Comparison of ENCODE assay signal across 8 cellular contexts in the genomic region with DNA sequence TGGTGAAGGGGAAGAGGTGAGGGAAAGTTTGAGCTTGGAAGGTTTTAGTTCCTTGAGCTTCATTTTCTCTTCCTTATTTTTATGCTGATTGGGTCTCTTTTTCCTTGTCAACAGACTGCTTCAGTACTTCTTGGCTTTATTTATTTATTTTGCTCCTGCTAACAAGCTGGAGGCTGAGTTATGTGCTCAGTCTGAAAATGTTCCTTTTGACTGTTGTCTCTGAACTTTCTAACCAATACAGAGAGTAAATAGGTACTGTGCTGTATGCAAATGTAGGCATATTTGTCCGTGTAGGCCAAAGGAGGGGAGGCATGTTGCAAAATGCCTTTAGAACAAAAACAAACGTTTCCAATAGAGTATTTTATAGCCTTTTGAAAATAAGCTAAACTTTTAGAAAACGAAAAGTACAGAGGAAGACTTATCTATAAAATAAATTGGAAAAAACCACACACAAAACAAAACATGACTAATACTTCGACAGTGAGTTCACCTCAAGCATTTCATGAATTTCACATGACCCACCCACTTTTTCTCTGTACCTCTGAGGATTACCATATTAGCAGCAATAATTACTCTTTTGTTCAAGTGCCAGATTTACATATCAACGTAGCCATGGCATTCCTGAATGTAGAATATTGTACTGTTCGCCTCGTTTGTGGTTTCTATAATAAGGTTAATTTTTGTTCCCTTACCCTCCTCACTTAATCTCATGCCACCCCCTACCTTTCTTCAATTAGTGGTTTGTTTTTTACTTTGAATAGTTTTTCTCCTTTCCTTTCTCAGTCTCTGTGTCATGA. TPM values are rescaled to one million over a fixed set of nuclear protein-coding genes. Genes with fewer than 3 reads are reported as not detected.
DNase-seq lines count a peak whose midpoint lies in the region; ATAC-seq and TF ChIP-seq lines count a peak whose summit lies in the region.

No MANE protein-coding gene starts in this region.

- H3K9me3 Mint-ChIP-seq in CD4-positive, alpha-beta T cell = no peaks in the 10 kb centered on the region
- peaks cover 2% of the 10 kb centered on the region for H3K9me3 Mint-ChIP-seq in glutamatergic neuron (ENCODE audit: unreplicated experiment)
- H3K9me3 Mint-ChIP-seq in osteocyte (ENCODE audit: unreplicated experiment) = no peaks in the 10 kb centered on the region

- no peaks in the 10 kb centered on the region for H3K9me3 ChIP-seq in CD4-positive, alpha-beta T cell (ENCODE audit: control insufficient read depth, low read length)
- H3K9me3 ChIP-seq in OCI-LY3 (ENCODE audit: insufficient read depth, low read length) (no peaks in the 10 kb centered on the region), left ventricle myocardium inferior (replicated peaks) (no peaks in the 10 kb centered on the region)

- H3K36me3 Mint-ChIP-seq in CD4-positive, alpha-beta T cell (ENCODE audit: low read depth) = peaks cover 8% of the 10 kb centered on the region
- H3K36me3 Mint-ChIP-seq in glutamatergic neuron (ENCODE audit: unreplicated experiment) (no peaks in the 10 kb centered on the region), osteocyte (ENCODE audit: unreplicated experiment) (no peaks in the 10 kb centered on the region)

- POLR2A ChIA-PET in CD4-positive, alpha-beta T cell (lab: Charles Lee) = interaction anchor here (0.6 to 0.9 kb wide), 4 partner anchors 39 to 165 kb away, joined by 3 to 4 read pairs (median 3); no protein-coding TSS in a partner anchor

- H3K27ac Mint-ChIP-seq in CD4-positive, alpha-beta T cell = peak overlapping the region; percentile 19
- H3K27ac Mint-ChIP-seq in glutamatergic neuron (ENCODE audit: unreplicated experiment) (no peak overlapping the region), osteocyte (ENCODE audit: unreplicated experiment) (no peak overlapping the region)

- H3K4me2 ChIP-seq in OCI-LY3 (ENCODE audit: low read length) = peak overlapping the region; percentile 81

- H3K36me3 ChIP-seq in OCI-LY3 (replicated peaks; ENCODE audit: low read depth, low read length) (no peaks in the 10 kb centered on the region), left ventricle myocardium inferior (no peaks in the 10 kb centered on the region)

- CTCF ChIA-PET in CD4-positive, alpha-beta T cell (lab: Charles Lee) = interaction anchor here (0.6 kb wide), 2 partner anchors 32 to 104 kb away, joined by 3 read pairs; no protein-coding TSS in a partner anchor

- H2AFZ ChIP-seq in OCI-LY3 (ENCODE audit: low read depth, low read length) = no peak overlapping the region

- H3K4me3 ChIP-seq in OCI-LY3 (ENCODE audit: low read length) (peak overlapping the region; percentile 54), left ventricle myocardium inferior (no peak overlapping the region)

- no peaks in the 10 kb centered on the region for H3K27me3 ChIP-seq in CD4-positive, alpha-beta T cell (ENCODE audit: control insufficient read depth, insufficient read depth, low read length)
- peaks cover 10% of the 10 kb centered on the region for H3K27me3 ChIP-seq in OCI-LY3 (ENCODE audit: low read depth, low read length)
- H3K27me3 ChIP-seq in foreskin keratinocyte = no peaks in the 10 kb centered on the region
- no peaks in the 10 kb centered on the region for H3K27me3 ChIP-seq in left ventricle myocardium inferior (ENCODE audit: low read depth)

- H3K9ac ChIP-seq in OCI-LY3 (ENCODE audit: low read length) = 0 out of 2 replicates have a peak overlapping the region, but pooled peaks have one; percentile 8

- no peak for ATAC-seq in CD4-positive, alpha-beta T cell (ENCODE audit: poor library complexity)
- ATAC-seq in GM21576 (IDR thresholded peaks at IDR 0.05; ENCODE audit: unreplicated experiment) (peak; percentile 32), foreskin keratinocyte (peak; percentile 59)

- no peak overlapping the region for H3K27ac ChIP-seq in CD4-positive, alpha-beta T cell (ENCODE audit: low read depth, low read length)
- H3K27ac ChIP-seq in OCI-LY3 (ENCODE audit: low read length) (peak overlapping the region; percentile 41; the same call in 1 of the 2 replicates), foreskin keratinocyte (peak overlapping the region; percentile 98), left ventricle myocardium inferior (replicated peaks) (no peak overlapping the region)

- H3K4me1 Mint-ChIP-seq in CD4-positive, alpha-beta T cell (ENCODE audit: low read depth) = peaks cover 36% of the 10 kb centered on the region
- H3K4me1 Mint-ChIP-seq in glutamatergic neuron (ENCODE audit: low read depth, unreplicated experiment) = peaks cover 8% of the 10 kb centered on the region
- H3K4me1 Mint-ChIP-seq in osteocyte (ENCODE audit: unreplicated experiment) = peaks cover 17% of the 10 kb centered on the region

- no peaks in the 10 kb centered on the region for H3K27me3 Mint-ChIP-seq in CD4-positive, alpha-beta T cell
- H3K27me3 Mint-ChIP-seq in glutamatergic neuron (ENCODE audit: unreplicated experiment) (peaks cover 2% of the 10 kb centered on the region), osteocyte (ENCODE audit: unreplicated experiment) (no peaks in the 10 kb centered on the region)

- H3K4me1 ChIP-seq in OCI-LY3 (ENCODE audit: low read length) (peaks cover 23% of the 10 kb centered on the region), foreskin keratinocyte (peaks cover 15% of the 10 kb centered on the region), left ventricle myocardium inferior (peaks cover 10% of the 10 kb centered on the region)

- no peaks in the 10 kb centered on the region for H3K79me2 ChIP-seq in OCI-LY3 (ENCODE audit: low read length)

- no peak for TF ChIP-seq CTCF in CD4-positive, alpha-beta T cell (IDR thresholded peaks at IDR 0.05)
- no peak for TF ChIP-seq CTCF in OCI-LY3 (IDR thresholded peaks at IDR 0.05; ENCODE audit: low read depth, low read length)
- no peak for TF ChIP-seq CTCF in foreskin keratinocyte (conservative IDR thresholded peaks at IDR 0.05)
- TF ChIP-seq CTCF in glutamatergic neuron (IDR thresholded peaks at IDR 0.05; ENCODE audit: partially characterized antibody, unreplicated experiment) = no peak
- no peak for TF ChIP-seq CTCF in osteocyte (IDR thresholded peaks at IDR 0.05)
- TF ChIP-seq CTCF in left ventricle myocardium inferior (IDR thresholded peaks at IDR 0.05; ENCODE audit: borderline replicate concordance) = no peak

- no peak for DNase-seq in CD4-positive, alpha-beta T cell
- peak; percentile 77 to 89 for DNase-seq in foreskin keratinocyte
- no peak for DNase-seq in glutamatergic neuron
- no peak for DNase-seq in osteocyte (ENCODE audit: extremely low spot score, unreplicated experiment)
- no peak for DNase-seq in left ventricle myocardium inferior
- DNase-seq in DMS114 treated with DMSO at 0.1 percent for 48 hours (lab: John Stamatoyannopoulos, UW; ENCODE audit: unreplicated experiment) = no peak

- intact Hi-C loops in CD4-positive, alpha-beta T cell (cut with DNase I, micrococcal nuclease) = no loop called here
- intact Hi-C loops in left ventricle myocardium inferior (cut with micrococcal nuclease) = no loop called here

- peak overlapping the region; percentile 57 for H3K4me3 Mint-ChIP-seq in CD4-positive, alpha-beta T cell
- H3K4me3 Mint-ChIP-seq in glutamatergic neuron (ENCODE audit: unreplicated experiment) (no peak overlapping the region), osteocyte (ENCODE audit: unreplicated experiment) (no peak overlapping the region)

- no peaks in the 10 kb centered on the region for H4K20me1 ChIP-seq in OCI-LY3 (ENCODE audit: insufficient read depth, low read length)

RNA-seq across cellular contexts. Expression of gene CREBL2, which starts 4.7 kb away (rescaled TPM):
- 10 to 100 TPM in 1 of 2 experiments, 1 to 10 TPM in 1; 9.5 to 12.6 TPM for total RNA-seq in CD4-positive, alpha-beta T cell
- total RNA-seq in foreskin keratinocyte (17.5 and 17.8 TPM in 2 replicates), glutamatergic neuron (ENCODE audit: unreplicated experiment) (31.9 TPM), osteocyte (15.1 and 16.3 TPM in 2 replicates), left ventricle myocardium inferior (14.9 TPM)
- 8.3 and 9.4 TPM in 2 replicates for polyA plus RNA-seq in foreskin keratinocyte

RNA-seq across cellular contexts. Expression of gene DUSP16, which starts 44.3 kb away (rescaled TPM):
- 10 to 100 TPM; 33.3 to 35.6 TPM for total RNA-seq in CD4-positive, alpha-beta T cell
- total RNA-seq in foreskin keratinocyte (12.4 and 15.0 TPM in 2 replicates), glutamatergic neuron (ENCODE audit: unreplicated experiment) (39.0 TPM), osteocyte (9.6 and 10.3 TPM in 2 replicates), left ventricle myocardium inferior (16.4 TPM)
- 3.9 and 4.0 TPM in 2 replicates for polyA plus RNA-seq in foreskin keratinocyte

Comparison
In these comparisons a context has a peak if more than half of its experiments do, and no peak if none do; other contexts are left out.
1. DNase-seq: peak in foreskin keratinocyte (2 of 2); none in CD4-positive, alpha-beta T cell (0 of 10), glutamatergic neuron (single experiment), osteocyte (single experiment), left ventricle myocardium inferior (single experiment) and DMS114 treated with DMSO at 0.1 percent for 48 hours (single experiment).
2. H3K27ac ChIP-seq: peak in OCI-LY3 (single experiment) and foreskin keratinocyte (single experiment); none in CD4-positive, alpha-beta T cell (single experiment) and left ventricle myocardium inferior (single experiment).